ENCODE assay signal across 16 cellular contexts in genomic region chr22:46372686-46373085, GRCh38. TPM values are rescaled to one million over a fixed set of nuclear protein-coding genes. Genes with fewer than 3 reads are reported as not detected.
A peak's percentile ranks its signal among the peaks of the same experiment; 100 is the strongest.
DNase-seq lines count a peak whose midpoint lies in the region; ATAC-seq and TF ChIP-seq lines count a peak whose summit lies in the region.
"Had no signal": no experiment of that assay in that cellular context is flagged by ENCODE, and none has a peak within 500 bp of the region (broad histone marks: within the 10 kb centered on the region; RNA-seq: fewer than 3 reads in every experiment).

No MANE protein-coding gene starts in this region.

- no peak overlapping the region for H3K27ac Mint-ChIP-seq in activated naive CD8-positive, alpha-beta T cell
- no peak overlapping the region for H3K27ac Mint-ChIP-seq in activated naive CD8-positive, alpha-beta T cell treated with anti-CD3 and anti-CD28 coated beads for 36 hours
- H3K27ac Mint-ChIP-seq in central memory CD8-positive, alpha-beta T cell (ENCODE audit: low read depth), result peak overlapping the region; percentile 91
- H3K27ac Mint-ChIP-seq in natural killer cell, result peak overlapping the region; percentile 80 to 90
- H3K27ac Mint-ChIP-seq: B cell, HFFc6 had no signal

- H3K27me3 Mint-ChIP-seq in activated naive CD8-positive, alpha-beta T cell, result no peaks in the 10 kb centered on the region
- H3K27me3 Mint-ChIP-seq in activated naive CD8-positive, alpha-beta T cell treated with anti-CD3 and anti-CD28 coated beads for 36 hours, result peaks cover 15% of the 10 kb centered on the region
- no peaks in the 10 kb centered on the region for H3K27me3 Mint-ChIP-seq in central memory CD8-positive, alpha-beta T cell
- peaks cover 0 to 11% of the 10 kb centered on the region in 2 donors for H3K27me3 Mint-ChIP-seq in natural killer cell (ENCODE audit: low read depth in 2 of 2)
- H3K27me3 Mint-ChIP-seq: B cell had no signal

- H3K9me3 Mint-ChIP-seq in activated naive CD8-positive, alpha-beta T cell (ENCODE audit: low read depth), result peaks cover 4% of the 10 kb centered on the region
- peaks cover 14% of the 10 kb centered on the region for H3K9me3 Mint-ChIP-seq in activated naive CD8-positive, alpha-beta T cell treated with anti-CD3 and anti-CD28 coated beads for 36 hours
- peaks cover 5% of the 10 kb centered on the region for H3K9me3 Mint-ChIP-seq in central memory CD8-positive, alpha-beta T cell
- peaks cover 7 to 9% of the 10 kb centered on the region in 2 donors for H3K9me3 Mint-ChIP-seq in natural killer cell

- intact Hi-C loops in natural killer cell (cut with micrococcal nuclease), result no loop called here

- DNase-seq in activated naive CD8-positive, alpha-beta T cell treated with anti-CD3 and anti-CD28 coated beads for 36 hours, result no peak
- no peak for DNase-seq in central memory CD8-positive, alpha-beta T cell (ENCODE audit: low spot score in 2 of 2)
- DNase-seq in natural killer cell (no peak), NK-92 (lab: John Stamatoyannopoulos, UW; ENCODE audit: unreplicated experiment) (no peak)
- no peak for DNase-seq in activated CD4-positive, alpha-beta T cell treated with anti-CD3 and anti-CD28 coated beads for 1 hour
- no peak for DNase-seq in activated CD8-positive, alpha-beta memory T cell treated with anti-CD3 and anti-CD28 coated beads, Interleukin-2, amount 50 U/mL, for 48 hours
- DNase-seq: HFFc6, KG1, NCI-H187, NCI-H2107, NCI-H510A, NCI-H748 treated with DMSO at 0.1 percent for 48 hours had no signal

- TF ChIP-seq CTCF in natural killer cell (IDR thresholded peaks at IDR 0.05), result no peak

- peak overlapping the region; percentile 35 for H3K4me3 Mint-ChIP-seq in activated naive CD8-positive, alpha-beta T cell
- no peak overlapping the region for H3K4me3 Mint-ChIP-seq in activated naive CD8-positive, alpha-beta T cell treated with anti-CD3 and anti-CD28 coated beads for 36 hours
- H3K4me3 Mint-ChIP-seq in central memory CD8-positive, alpha-beta T cell, result peak overlapping the region; percentile 36
- H3K4me3 Mint-ChIP-seq in natural killer cell, result peak overlapping the region; percentile 72
- H3K4me3 Mint-ChIP-seq: B cell, HFFc6 had no signal

- peaks cover 5% of the 10 kb centered on the region for H3K36me3 Mint-ChIP-seq in activated naive CD8-positive, alpha-beta T cell
- peaks cover 5% of the 10 kb centered on the region for H3K36me3 Mint-ChIP-seq in activated naive CD8-positive, alpha-beta T cell treated with anti-CD3 and anti-CD28 coated beads for 36 hours
- H3K36me3 Mint-ChIP-seq in central memory CD8-positive, alpha-beta T cell (ENCODE audit: insufficient read depth), result peaks cover 5% of the 10 kb centered on the region
- no peaks in the 10 kb centered on the region for H3K36me3 Mint-ChIP-seq in natural killer cell
- H3K36me3 Mint-ChIP-seq: CD4-positive, alpha-beta memory T cell had no signal

- peaks cover 41% of the 10 kb centered on the region for H3K4me1 Mint-ChIP-seq in activated naive CD8-positive, alpha-beta T cell (ENCODE audit: low read depth)
- H3K4me1 Mint-ChIP-seq in activated naive CD8-positive, alpha-beta T cell treated with anti-CD3 and anti-CD28 coated beads for 36 hours, result peaks cover 32% of the 10 kb centered on the region
- H3K4me1 Mint-ChIP-seq in central memory CD8-positive, alpha-beta T cell, result peaks cover 61% of the 10 kb centered on the region
- H3K4me1 Mint-ChIP-seq in natural killer cell, result peaks cover 54 to 84% of the 10 kb centered on the region in 2 donors

- no peak for ATAC-seq in central memory CD8-positive, alpha-beta T cell (replicated peaks; ENCODE audit: extremely low read depth, poor library complexity, severe bottlenecking)
- ATAC-seq in natural killer cell (no peak), HG02970 (IDR thresholded peaks at IDR 0.05; ENCODE audit: low FRiP score, unreplicated experiment) (no peak)

RNA-seq across cellular contexts. Expression of gene TRMU, which starts 37.2 kb away (rescaled TPM):
- total RNA-seq in activated naive CD8-positive, alpha-beta T cell treated with anti-CD3 and anti-CD28 coated beads for 36 hours, result 10 to 100 TPM; 60.2 to 70.0 TPM
- total RNA-seq in natural killer cell, result 10 to 100 TPM; 54.5 to 77.9 (median 58.4) TPM

Comparison
In these comparisons a context has a peak if more than half of its experiments do, and no peak if none do; other contexts are left out.
1. H3K27ac Mint-ChIP-seq: peak in central memory CD8-positive, alpha-beta T cell (single experiment) and natural killer cell (2 of 2); none in activated naive CD8-positive, alpha-beta T cell (single experiment) and activated naive CD8-positive, alpha-beta T cell treated with anti-CD3 and anti-CD28 coated beads for 36 hours (single experiment).